In genomic region chr4:80459918-80460473, GRCh38 we compare ENCODE assay signal across 15 cellular contexts.
"Had no signal": no experiment of that assay in that cellular context is flagged by ENCODE, and none has a peak within 500 bp of the region (broad histone marks: within the 10 kb centered on the region; RNA-seq: fewer than 3 reads in every experiment).

No MANE protein-coding gene starts in this region.

- H3K4me3 Mint-ChIP-seq: activated CD4-positive, alpha-beta T cell treated with anti-CD3 and anti-CD28 coated beads for 36 hours; activated naive CD4-positive, alpha-beta T cell treated with anti-CD3 and anti-CD28 coated beads, Interleukin-2, amount 10 ng/mL, durations not matched to agents 7 days and 5 days; activated T-cell treated with anti-CD3 and anti-CD28 coated beads, Interleukin-2, amount 50 U/mL, for 24 hours; central memory CD8-positive, alpha-beta T cell; mesothelial cell of epicardium; T-cell had no signal

- H3K4me1 ChIP-seq: body of pancreas, uterus had no signal

- H3K27ac ChIP-seq: body of pancreas, uterus had no signal

- H3K9me3 ChIP-seq: body of pancreas, uterus had no signal

- H3K4me3 ChIP-seq: body of pancreas, uterus had no signal

- H3K27me3 ChIP-seq: body of pancreas, uterus had no signal

- H3K36me3 Mint-ChIP-seq: mesothelial cell of epicardium, T-cell had no signal

- DNase-seq: activated CD4-positive, alpha-beta T cell treated with anti-CD3 and anti-CD28 coated beads for 36 hours; activated naive CD4-positive, alpha-beta T cell treated with anti-CD3 and anti-CD28 coated beads, Interleukin-2, amount 10 ng/mL, durations not matched to agents 7 days and 5 days; activated T-cell treated with anti-CD3 and anti-CD28 coated beads, Interleukin-2, amount 50 U/mL, for 24 hours; body of pancreas; cortex of kidney; erythroblast; kidney glomerular epithelial cell; retina; stimulated activated CD4-positive, alpha-beta T cell treated with anti-CD3 and anti-CD28 coated beads, Interleukin-15, amount 100 ng/mL, for 24 hours; stimulated activated CD4-positive, alpha-beta T cell treated with anti-CD3 and anti-CD28 coated beads, Interleukin-4, amount 100 ng/mL, for 24 hours; T1000; uterus had no signal

- ATAC-seq: activated CD4-positive, alpha-beta T cell treated with anti-CD3 and anti-CD28 coated beads for 36 hours; body of pancreas had no signal

- H3K27me3 Mint-ChIP-seq: activated CD4-positive, alpha-beta T cell treated with anti-CD3 and anti-CD28 coated beads for 36 hours; activated naive CD4-positive, alpha-beta T cell treated with anti-CD3 and anti-CD28 coated beads, Interleukin-2, amount 10 ng/mL, durations not matched to agents 7 days and 5 days; activated T-cell treated with anti-CD3 and anti-CD28 coated beads, Interleukin-2, amount 50 U/mL, for 24 hours; central memory CD8-positive, alpha-beta T cell; T-cell had no signal

- H3K27ac Mint-ChIP-seq: activated CD4-positive, alpha-beta T cell treated with anti-CD3 and anti-CD28 coated beads for 36 hours; activated naive CD4-positive, alpha-beta T cell treated with anti-CD3 and anti-CD28 coated beads, Interleukin-2, amount 10 ng/mL, durations not matched to agents 7 days and 5 days; activated T-cell treated with anti-CD3 and anti-CD28 coated beads, Interleukin-2, amount 50 U/mL, for 24 hours; mesothelial cell of epicardium had no signal

- H3K36me3 ChIP-seq: uterus had no signal
